ENCODE assay signal across 8 cellular contexts in genomic region chr3:135965506-135966348, GRCh38. TPM values are rescaled to one million over a fixed set of nuclear protein-coding genes. Genes with fewer than 3 reads are reported as not detected.
DNase-seq lines count a peak whose midpoint lies in the region; ATAC-seq, FAIRE-seq and TF ChIP-seq lines count a peak whose summit lies in the region.

Gene PPP2R3A (plus strand): TSS chr3:135965728. CDS start chr3:136001499, 35,771 bp downstream.

- TF ChIP-seq CTCF in chondrocyte (IDR thresholded peaks at IDR 0.05): no peak
- no peak for TF ChIP-seq CTCF in kidney (IDR thresholded peaks at IDR 0.05; ENCODE audit: borderline replicate concordance, extremely low read depth, insufficient read depth)

- ATAC-seq in GM18511 (IDR thresholded peaks at IDR 0.05; ENCODE audit: unreplicated experiment) (peak; percentile 82), HG03039 (IDR thresholded peaks at IDR 0.05; ENCODE audit: unreplicated experiment) (peak; percentile 77)

- H3K4me2 ChIP-seq in Karpas-422 (ENCODE audit: low read depth, low read length, poor library complexity, severe bottlenecking): no peak within 1 kb of the TSS

- H3K27ac ChIP-seq in kidney (ENCODE audit: low read depth in 2 of 2, low read length in 2 of 2): peak within 1 kb of the TSS; percentile 80 to 94
- H3K27ac ChIP-seq in Karpas-422 (ENCODE audit: low read length): no peak within 1 kb of the TSS

- no peaks in the 10 kb centered on the region for H3K79me2 ChIP-seq in Karpas-422 (ENCODE audit: low read length)

- FAIRE-seq in kidney (lab: Jason Lieb, UNC): no peak

- peak within 1 kb of the TSS; percentile 81 for H3K4me3 Mint-ChIP-seq in chondrocyte (ENCODE audit: unreplicated experiment)

- H3K27me3 ChIP-seq in Karpas-422 (ENCODE audit: low read length): no peaks in the 10 kb centered on the region

- H4K20me1 ChIP-seq in Karpas-422 (ENCODE audit: insufficient read depth, low read depth, low read length): no peaks in the 10 kb centered on the region

- peaks cover 42% of the 10 kb centered on the region for H3K4me1 Mint-ChIP-seq in chondrocyte (ENCODE audit: low read depth)

- DNase-seq in NCI-H2196 treated with DMSO at 0.1 percent for 48 hours (lab: John Stamatoyannopoulos, UW; ENCODE audit: unreplicated experiment): peak; percentile 88
- peak; percentile 34 to 57 for DNase-seq in activated CD4-positive, alpha-beta T cell treated with anti-CD3 and anti-CD28 coated beads for 4 hours
- DNase-seq in chondrocyte (ENCODE audit: low spot score): peak; percentile 95
- peak; percentile 96 for DNase-seq in kidney
- DNase-seq in stimulated activated CD4-positive, alpha-beta T cell treated with anti-CD3 and anti-CD28 coated beads, Interleukin-12 subunit alpha, Interleukin-12 subunit beta, amount 100 ng/mL, for 4 hours: peak; percentile 58
- no peak for DNase-seq in Karpas-422

- intact Hi-C loops in kidney (cut with DNase I): no loop called here

- H3K9me2 ChIP-seq in Karpas-422 (replicated peaks; ENCODE audit: insufficient read depth, low read length): no peaks in the 10 kb centered on the region

- peaks cover 4% of the 10 kb centered on the region for H3K9me3 Mint-ChIP-seq in chondrocyte (ENCODE audit: low read depth)

- H3K27me3 Mint-ChIP-seq in chondrocyte (ENCODE audit: low read depth): no peaks in the 10 kb centered on the region

- peaks cover 7% of the 10 kb centered on the region for H3K36me3 Mint-ChIP-seq in chondrocyte (ENCODE audit: low read depth)

- H3K4me1 ChIP-seq in kidney (ENCODE audit: control insufficient read depth in 1 of 2, insufficient read depth in 1 of 2, low read depth in 1 of 2, low read length in 2 of 2): peaks cover 5 to 21% of the 10 kb centered on the region in 2 donors
- H3K4me1 ChIP-seq in Karpas-422 (ENCODE audit: low read length): no peaks in the 10 kb centered on the region

- H3K36me3 ChIP-seq in kidney (ENCODE audit: control insufficient read depth in 1 of 2, insufficient read depth in 2 of 2, low read length in 2 of 2) (no peaks in the 10 kb centered on the region), Karpas-422 (ENCODE audit: insufficient read depth, low read length) (no peaks in the 10 kb centered on the region)

- H3K9ac ChIP-seq in kidney (ENCODE audit: low read length in 2 of 2) (peak within 1 kb of the TSS; percentile 38 to 97), Karpas-422 (ENCODE audit: low read length) (no peak within 1 kb of the TSS)

- no peaks in the 10 kb centered on the region for H3K9me3 ChIP-seq in kidney (ENCODE audit: control insufficient read depth in 1 of 2, low read length in 2 of 2)
- no peaks in the 10 kb centered on the region; the same call in 1 of the 2 replicates for H3K9me3 ChIP-seq in Karpas-422 (ENCODE audit: low read length)

- H3K4me3 ChIP-seq in kidney (ENCODE audit: low read length in 2 of 2) (peak within 1 kb of the TSS; percentile 70 to 83), Karpas-422 (ENCODE audit: low read length) (no peak within 1 kb of the TSS)

- no peak within 1 kb of the TSS for H2AFZ ChIP-seq in Karpas-422 (ENCODE audit: low read length)

- H3K27ac Mint-ChIP-seq in chondrocyte (ENCODE audit: unreplicated experiment): peak within 1 kb of the TSS; percentile 90

RNA-seq across cellular contexts. Expression of gene PPP2R3A, which starts in this region (rescaled TPM):
- total RNA-seq in chondrocyte (14.7 to 20.6 TPM (median 14.8 TPM) in 3 replicates), kidney (71.9 TPM)
- polyA plus RNA-seq in kidney (ENCODE audit: insufficient read depth, low read depth, low replicate concordance): 16.6 TPM
- not detected in 2 replicates for total RNA-seq in Karpas-422 (2014; rRNA removed; shearing (Covaris generic); ENCODE audit: low replicate concordance)

Comparison
In these comparisons a context has a peak if more than half of its experiments do, and no peak if none do; other contexts are left out.
1. RNA of gene PPP2R3A (total RNA-seq): 71.9 TPM in kidney (single experiment) and 14.7 to 20.6 TPM in chondrocyte; not detected in Karpas-422; every median in the first group is over 10 times any median in the second.